20 cellular contexts compared by ENCODE assay signal in the genomic region with DNA sequence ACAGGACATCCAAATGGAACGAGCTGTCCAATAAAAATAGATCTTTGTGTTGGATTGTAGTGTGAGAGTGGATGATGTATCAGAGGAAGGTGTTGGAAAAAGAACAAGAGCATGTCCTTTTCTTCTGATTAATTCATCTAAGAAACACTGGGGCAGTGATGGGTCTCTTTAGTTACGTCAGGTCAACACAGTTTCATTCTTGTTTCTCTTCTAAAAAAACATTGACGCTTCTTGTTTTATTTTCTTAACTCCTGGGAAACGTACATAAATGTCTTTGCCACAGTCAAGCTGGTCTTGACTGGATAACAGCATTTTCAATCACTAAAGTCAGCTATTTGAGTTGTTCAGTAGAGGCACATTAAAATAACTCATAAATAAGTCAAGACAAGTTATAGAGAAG.
"Had no signal": no experiment of that assay in that cellular context is flagged by ENCODE, and none has a peak within 500 bp of the region (broad histone marks: within the 10 kb centered on the region; RNA-seq: fewer than 3 reads in every experiment).

No MANE protein-coding gene starts in this region.

- H3K36me3 ChIP-seq: tibial artery had no signal

- H3K9me3 ChIP-seq: tibial artery had no signal

- H3K4me3 ChIP-seq: smooth muscle cell, tibial artery had no signal

- DNase-seq: activated B cell treated with CpG ODN at 0.5 μM for 24 hours; activated CD4-positive, alpha-beta T cell treated with anti-CD3 and anti-CD28 coated beads for 36 hours; activated CD4-positive, alpha-beta T cell treated with anti-CD3 and anti-CD28 coated beads, Interleukin-2, amount 50 U/mL, for 4 hours; activated CD8-positive, alpha-beta memory T cell treated with anti-CD3 and anti-CD28 coated beads, Interleukin-2, amount 50 U/mL, for 48 hours; activated naive CD4-positive, alpha-beta T cell treated with Interleukin-2 at 50 U/mL for 16 hours; activated naive CD8-positive, alpha-beta T cell treated with anti-CD3 and anti-CD28 coated beads for 36 hours; activated T-cell treated with anti-CD3 and anti-CD28 coated beads, Interleukin-2, amount 50 U/mL, for 4 hours; cerebellar nuclear complex; cortex of kidney; foreskin fibroblast; immature natural killer cell; left ventricle myocardium superior; posterior cingulate gyrus; stimulated activated CD4-positive, alpha-beta T cell treated with anti-CD3 and anti-CD28 coated beads, Interleukin-4, amount 100 ng/mL, for 24 hours; T1000; tibial artery had no signal

- H3K27ac ChIP-seq: epithelial cell of prostate, tibial artery had no signal

- H3K27me3 ChIP-seq: tibial artery had no signal

- H3K4me2 ChIP-seq: smooth muscle cell had no signal

- ATAC-seq: activated CD4-positive, alpha-beta T cell treated with anti-CD3 and anti-CD28 coated beads for 36 hours; activated T-cell treated with anti-CD3 and anti-CD28 coated beads, Interleukin-2, amount 50 U/mL, for 4 hours; left ventricle myocardium superior; natural killer cell treated with Interleukin-12 subunit alpha and Interleukin-12 subunit beta and Interleukin-15 and Interleukin-18, amount 100 ng/mL, for 72 hours; sciatic nerve had no signal
